1 cellular context compared by ENCODE assay signal in the genomic region with DNA sequence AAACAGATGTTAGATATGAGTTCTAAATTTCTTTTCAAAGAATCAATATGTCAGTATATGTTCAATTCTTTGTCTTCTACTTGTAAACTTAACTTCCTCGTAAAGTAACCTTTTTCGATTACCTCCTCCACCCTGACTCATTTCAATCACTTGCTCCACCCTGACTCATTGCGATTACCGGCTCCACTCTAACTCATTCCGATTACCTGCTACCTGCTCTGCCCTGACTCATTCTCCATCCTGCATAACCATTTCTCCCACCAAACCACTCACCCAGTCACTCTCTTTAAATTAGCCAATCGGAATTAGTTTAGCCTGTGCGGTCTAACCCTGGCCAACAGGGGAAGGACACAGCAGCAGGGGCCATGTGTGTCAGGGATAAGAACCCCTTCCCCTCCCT.
TF ChIP-seq lines count a peak whose summit lies in the region.

No MANE protein-coding gene starts in this region.

TF ChIP-seq in HCT116, 20 proteins besides CTCF, POLR2A, EP300 and RAD21:
- TF ChIP-seq YY1 (IDR thresholded peaks at IDR 0.05; ENCODE audit: extremely low read depth, insufficient replicate concordance, low read depth, low read length) (peak; percentile 4), FOSL1 (IDR thresholded peaks at IDR 0.05; ENCODE audit: low read depth) (peak; percentile 88), CEBPB (IDR thresholded peaks at IDR 0.05; ENCODE audit: low read depth) (0 out of 2 replicates have a peak, but pooled peaks have one; percentile 22), JUND (IDR thresholded peaks at IDR 0.05) (peak; percentile 76), CBX3 (IDR thresholded peaks at IDR 0.05; ENCODE audit: low read depth) (peak; percentile 63; the same call in 1 of the 2 replicates), SP1 (IDR thresholded peaks at IDR 0.05; ENCODE audit: low read depth) (peak; percentile 62; the same call in 1 of the 2 replicates)
